19 cellular contexts compared by ENCODE assay signal in genomic region chr22:48486163-48486957, GRCh38.
DNase-seq lines count a peak whose midpoint lies in the region; ATAC-seq and TF ChIP-seq lines count a peak whose summit lies in the region.
"Had no signal": no experiment of that assay in that cellular context is flagged by ENCODE, and none has a peak within 500 bp of the region (broad histone marks: within the 10 kb centered on the region; RNA-seq: fewer than 3 reads in every experiment).

No MANE protein-coding gene starts in this region.

- ATAC-seq in Right ventricle myocardium inferior (no peak), GM19467 (IDR thresholded peaks at IDR 0.05; ENCODE audit: unreplicated experiment) (no peak)
- ATAC-seq: K562 had no signal

- H3K9me3 Mint-ChIP-seq in brain: peaks cover 0 to 11% (median 0%) of the 10 kb centered on the region in 5 experiments
- H3K9me3 Mint-ChIP-seq in type B pancreatic cell: no peaks in the 10 kb centered on the region
- H3K9me3 Mint-ChIP-seq in HFFc6: peaks cover 19% of the 10 kb centered on the region
- H3K9me3 Mint-ChIP-seq: CD8-positive, alpha-beta memory T cell had no signal

- no peak overlapping the region for H3K4me3 ChIP-seq in right atrium auricular region
- H3K4me3 ChIP-seq: K562, MG63 had no signal

- no peak for TF ChIP-seq CTCF in right atrium auricular region (IDR thresholded peaks at IDR 0.05)
- no peak for TF ChIP-seq CTCF in brain (conservative IDR thresholded peaks at IDR 0.05)
- TF ChIP-seq CTCF in type B pancreatic cell (conservative IDR thresholded peaks at IDR 0.05): no peak
- no peak for TF ChIP-seq CTCF in HFFc6 (IDR thresholded peaks at IDR 0.05)

- H3K27me3 Mint-ChIP-seq in brain (peaks cover 15% of the 10 kb centered on the region), type B pancreatic cell (peaks cover 61% of the 10 kb centered on the region), HFFc6 (ENCODE audit: insufficient read depth) (peaks cover 17% of the 10 kb centered on the region)

- no peaks in the 10 kb centered on the region for H3K9me3 ChIP-seq in right atrium auricular region
- H3K9me3 ChIP-seq: MG63, SK-N-SH had no signal

- intact Hi-C loops in Right ventricle myocardium inferior (cut with DNase I): no loop called here

- H3K4me1 Mint-ChIP-seq in brain: peaks cover 42% of the 10 kb centered on the region
- peaks cover 5% of the 10 kb centered on the region for H3K4me1 Mint-ChIP-seq in type B pancreatic cell (ENCODE audit: unreplicated experiment)
- H3K4me1 Mint-ChIP-seq in HFFc6 (ENCODE audit: low read depth): no peaks in the 10 kb centered on the region

- H3K36me3 ChIP-seq in right atrium auricular region: no peaks in the 10 kb centered on the region
- H3K36me3 ChIP-seq: MG63 had no signal

- no peaks in the 10 kb centered on the region for H3K36me3 Mint-ChIP-seq in brain
- H3K36me3 Mint-ChIP-seq in type B pancreatic cell: no peaks in the 10 kb centered on the region
- no peaks in the 10 kb centered on the region for H3K36me3 Mint-ChIP-seq in HFFc6 (ENCODE audit: low read depth)
- H3K36me3 Mint-ChIP-seq: CD8-positive, alpha-beta memory T cell had no signal

- DNase-seq in Right ventricle myocardium inferior (ENCODE audit: missing footprints): peak; percentile 59
- DNase-seq in right atrium auricular region (ENCODE audit: low spot score): no peak
- DNase-seq in left kidney (ENCODE audit: low read depth, low spot score): peak; percentile 7
- DNase-seq in type B pancreatic cell (ENCODE audit: extremely low spot score, unreplicated experiment): peak; percentile 59
- no peak for DNase-seq in HFFc6
- DNase-seq: Calu3, MG63, NCI-H1417, NCI-H1694 treated with DMSO at 0.1 percent for 48 hours, NCI-H2081 treated with DMSO at 0.1 percent for 48 hours, NCI-H446 treated with DMSO at 0.1 percent for 48 hours, NCI-H526 treated with DMSO at 0.1 percent for 48 hours, SIG-M5, SK-N-SH had no signal

- H3K27me3 ChIP-seq in right atrium auricular region: peaks cover 6 to 15% of the 10 kb centered on the region in 2 donors

- H3K27ac Mint-ChIP-seq in brain: peak overlapping the region; percentile 20 to 85 (median 80)
- H3K27ac Mint-ChIP-seq in type B pancreatic cell: no peak overlapping the region
- no peak overlapping the region for H3K27ac Mint-ChIP-seq in HFFc6
- H3K27ac Mint-ChIP-seq: CD8-positive, alpha-beta memory T cell had no signal

- peaks cover 0 to 18% of the 10 kb centered on the region in 2 donors for H3K4me1 ChIP-seq in right atrium auricular region

- H3K4me3 Mint-ChIP-seq in brain (peak overlapping the region in 4 of 5 experiments; percentile 13 to 28 (median 17)), type B pancreatic cell (no peak overlapping the region), HFFc6 (no peak overlapping the region)

- H3K27ac ChIP-seq in right atrium auricular region: no peak overlapping the region
- H3K27ac ChIP-seq: C4-2B had no signal

Comparison
In these comparisons a context has a peak if more than half of its experiments do, and no peak if none do; other contexts are left out.
1. DNase-seq: peak in Right ventricle myocardium inferior (single experiment), left kidney (single experiment) and type B pancreatic cell (single experiment); none in right atrium auricular region (single experiment) and HFFc6 (single experiment).
2. H3K27ac Mint-ChIP-seq: peak in brain (5 of 5); none in type B pancreatic cell (single experiment) and HFFc6 (single experiment).
3. H3K4me3 Mint-ChIP-seq: peak in brain (4 of 5); none in type B pancreatic cell (single experiment) and HFFc6 (single experiment).